ENCODE assay signal across 8 cellular contexts in genomic region chr17:63549946-63550815, GRCh38. TPM values are rescaled to one million over a fixed set of nuclear protein-coding genes. Genes with fewer than 3 reads are reported as not detected.
DNase-seq lines count a peak whose midpoint lies in the region; TF ChIP-seq lines count a peak whose summit lies in the region.

TSS of gene DCAF7 (plus strand) at chr17:63550477. CDS start at chr17:63550678, 201 bp downstream.

- H3K9ac ChIP-seq in ES-I3 (ENCODE audit: low read depth, low read length) (peak within 1 kb of the TSS; percentile 97), MM.1S (ENCODE audit: low read length) (peak within 1 kb of the TSS; percentile 79), neural cell (ENCODE audit: low read length) (peak within 1 kb of the TSS; percentile 90)

- H2AFZ ChIP-seq in MM.1S (ENCODE audit: low read length) = peak within 1 kb of the TSS; percentile 93
- peak within 1 kb of the TSS; percentile 95 for H2AFZ ChIP-seq in neural cell (ENCODE audit: low read depth, low read length)

- TF ChIP-seq EP300 in neural cell (conservative IDR thresholded peaks at IDR 0.05; ENCODE audit: poor library complexity, severe bottlenecking) (no peak), stomach (IDR thresholded peaks at IDR 0.05) (no peak)

- DNase-seq in HAP-1 (ENCODE audit: low spot score in 2 of 2) (peak; percentile 100), MM.1S (peak; percentile 100), SIG-M5 (lab: John Stamatoyannopoulos, UW) (peak; percentile 97), activated gamma-delta T cell (lab: John Stamatoyannopoulos, UW) (peak; percentile 95), fibroblast of the conjunctiva (ENCODE audit: low read depth) (peak; percentile 99), stomach (peak; percentile 99)

- intact Hi-C loops in stomach (cut with DNase I; ENCODE audit: low total_unique reads) = no loop called here

- H3K36me3 ChIP-seq in ES-I3 (ENCODE audit: insufficient read depth, low read length) (no peaks in the 10 kb centered on the region), HAP-1 (replicated peaks) (0 out of 2 replicates have a peak, but pooled peaks cover 4% of the 10 kb centered on the region), MM.1S (replicated peaks; ENCODE audit: insufficient read depth, low read length) (no peaks in the 10 kb centered on the region), neural cell (ENCODE audit: insufficient read depth, low read length) (no peaks in the 10 kb centered on the region), stomach (no peaks in the 10 kb centered on the region)

- WGBS in stomach, 5 donors = 0% methylated on average over 12 to 72 of the region's 72 CpGs

- H3K4me2 ChIP-seq in MM.1S (ENCODE audit: low read depth, low read length) (peak within 1 kb of the TSS; percentile 99), neural cell (ENCODE audit: low read length) (peak within 1 kb of the TSS; percentile 97)

- in situ Hi-C loops in HAP-1 (cut with MboI; ENCODE audit: low sequenced_read_pairs) = no loop called here

- H3F3A ChIP-seq in MM.1S (ENCODE audit: insufficient read depth, low read length) (peaks cover 13% of the 10 kb centered on the region; the same call in 1 of the 2 replicates), neural cell (ENCODE audit: insufficient read depth, low read length, poor library complexity, severe bottlenecking) (no peaks in the 10 kb centered on the region)

- peaks cover 10% of the 10 kb centered on the region for H3K4me1 ChIP-seq in ES-I3 (ENCODE audit: insufficient read depth, low read length)
- peaks cover 12% of the 10 kb centered on the region; the same call in 1 of the 2 replicates for H3K4me1 ChIP-seq in HAP-1
- H3K4me1 ChIP-seq in MM.1S (ENCODE audit: low read length) = peaks cover 13% of the 10 kb centered on the region; the same call in 1 of the 2 replicates
- peaks cover 23 to 52% (median 42%) of the 10 kb centered on the region in 4 donors for H3K4me1 ChIP-seq in stomach

- TF ChIP-seq RAD21 in neural cell (conservative IDR thresholded peaks at IDR 0.05) = no peak

- TF ChIP-seq CTCF in MM.1S (IDR thresholded peaks at IDR 0.05; ENCODE audit: low read length) = no peak
- peak; percentile 21 for TF ChIP-seq CTCF in neural cell (IDR thresholded peaks at IDR 0.05; ENCODE audit: poor library complexity, severe bottlenecking)
- no peak for TF ChIP-seq CTCF in stomach (IDR thresholded peaks at IDR 0.05)

- peak within 1 kb of the TSS; percentile 94 for H3K4me3 ChIP-seq in HAP-1
- H3K4me3 ChIP-seq in MM.1S (ENCODE audit: low read length) = peak within 1 kb of the TSS; percentile 94
- peak within 1 kb of the TSS; percentile 93 for H3K4me3 ChIP-seq in neural cell (ENCODE audit: low read length)
- H3K4me3 ChIP-seq in stomach = peak within 1 kb of the TSS; percentile 88 to 97 (median 94)

- no peaks in the 10 kb centered on the region for H3K9me3 ChIP-seq in ES-I3 (ENCODE audit: control insufficient read depth, insufficient read depth, low read length)
- H3K9me3 ChIP-seq in HAP-1 = no peaks in the 10 kb centered on the region
- H3K9me3 ChIP-seq in MM.1S (replicated peaks; ENCODE audit: insufficient read depth, low read length) = no peaks in the 10 kb centered on the region
- H3K9me3 ChIP-seq in neural cell (ENCODE audit: low read length) = no peaks in the 10 kb centered on the region
- H3K9me3 ChIP-seq in stomach = no peaks in the 10 kb centered on the region

- peaks cover 18% of the 10 kb centered on the region for H4K20me1 ChIP-seq in MM.1S (ENCODE audit: insufficient read depth, low read length)
- H4K20me1 ChIP-seq in neural cell (ENCODE audit: insufficient read depth) = peaks cover 3% of the 10 kb centered on the region

- TF ChIP-seq POLR2A in stomach (IDR thresholded peaks at IDR 0.05) = peak in 1 of 4 donors; percentile 51

- H3K79me2 ChIP-seq in MM.1S (ENCODE audit: low read length) (peaks cover 48% of the 10 kb centered on the region), neural cell (replicated peaks; ENCODE audit: insufficient read depth, low read length) (peaks cover 38% of the 10 kb centered on the region)

- H3K27me3 ChIP-seq in HAP-1 (ENCODE audit: low read depth) (no peaks in the 10 kb centered on the region), MM.1S (replicated peaks; ENCODE audit: insufficient read depth, low read length) (no peaks in the 10 kb centered on the region), neural cell (ENCODE audit: insufficient read depth, low read depth, low read length) (no peaks in the 10 kb centered on the region), stomach (no peaks in the 10 kb centered on the region)

- H3K27ac ChIP-seq in MM.1S (ENCODE audit: low read length) (peak within 1 kb of the TSS; percentile 76; the same call in 1 of the 2 replicates), neural cell (ENCODE audit: low read length) (peak within 1 kb of the TSS; percentile 89), stomach (peak within 1 kb of the TSS; percentile 90 to 95 (median 92))

- no peaks in the 10 kb centered on the region for H3K9me2 ChIP-seq in MM.1S (replicated peaks; ENCODE audit: insufficient read depth, low read length)
- no peaks in the 10 kb centered on the region for H3K9me2 ChIP-seq in neural cell (ENCODE audit: insufficient read depth, low read length)

TF ChIP-seq in neural cell, 6 proteins besides CTCF, POLR2A, EP300 and RAD21:
- TF ChIP-seq SMC3 (conservative IDR thresholded peaks at IDR 0.05; ENCODE audit: poor library complexity) = no peak
- peak; percentile 47 for TF ChIP-seq MXI1 (conservative IDR thresholded peaks at IDR 0.05; ENCODE audit: poor library complexity, severe bottlenecking)
- peak; percentile 42 for TF ChIP-seq TAF1 (IDR thresholded peaks at IDR 0.05; ENCODE audit: low read depth)
- TF ChIP-seq POLR2AphosphoS5 (IDR thresholded peaks at IDR 0.05) = peak; percentile 91

RNA-seq across cellular contexts. Expression of gene DCAF7, which starts in this region (rescaled TPM):
- polyA plus RNA-seq in neural cell (35.3 and 38.3 TPM in 2 replicates), stomach (10 to 100 TPM; 11.6 to 14.8 (median 13.7) TPM)
- polyA minus RNA-seq in neural cell = 62.1 and 77.1 TPM in 2 replicates
- total RNA-seq in stomach = 10 to 100 TPM; 14.6 to 45.5 (median 23.5) TPM

Comparison
In these comparisons a context has a peak if more than half of its experiments do, and no peak if none do; other contexts are left out.
1. Peak in every context shown above with its lines: DNase-seq, H3K4me3 ChIP-seq and H3K27ac ChIP-seq.